ENCODE assay signal across 16 cellular contexts in the genomic region with DNA sequence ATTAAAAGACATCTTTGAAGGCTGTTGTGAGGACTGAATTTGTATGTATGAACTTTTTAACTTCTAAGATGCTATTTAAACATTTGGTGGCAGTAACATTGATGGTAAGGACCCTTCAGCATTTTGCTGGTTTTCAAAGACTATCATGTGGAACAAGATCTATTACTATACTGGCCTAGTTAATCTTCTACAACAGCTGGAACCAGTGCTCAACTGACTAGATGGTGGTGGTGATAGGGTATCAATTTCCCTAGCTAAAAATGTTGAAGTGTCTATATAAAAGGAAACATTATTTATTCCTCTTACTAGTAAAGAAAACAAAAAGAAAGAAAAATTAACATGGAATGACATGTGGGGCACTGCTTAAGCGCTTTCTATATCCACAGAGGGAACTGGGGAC.
"Had no signal": no experiment of that assay in that cellular context is flagged by ENCODE, and none has a peak within 500 bp of the region (broad histone marks: within the 10 kb centered on the region; RNA-seq: fewer than 3 reads in every experiment).

No MANE protein-coding gene starts in this region.

- DNase-seq: cortex of kidney; effector memory CD8-positive, alpha-beta T cell; hypothalamus; left ventricle myocardium superior; lower lobe of right lung; right lobe of liver; small intestine; stimulated activated CD4-positive, alpha-beta T cell treated with anti-CD3 and anti-CD28 coated beads, Interleukin-12 subunit alpha, Interleukin-12 subunit beta, amount 100 ng/mL, for 4 hours; stimulated activated CD4-positive, alpha-beta T cell treated with anti-CD3 and anti-CD28 coated beads, Interleukin-1b, Interleukin-23, amount 100 ng/mL, for 48 hours; stimulated activated CD4-positive, alpha-beta T cell treated with anti-CD3 and anti-CD28 coated beads, Interleukin-4, amount 100 ng/mL, for 1 hour; stimulated activated CD8-positive, alpha-beta memory T cell treated with anti-CD3 and anti-CD28 coated beads, Interleukin-4, amount 100 ng/mL, for 48 hours; stimulated activated naive CD4-positive, alpha-beta T cell; stimulated activated naive CD8-positive, alpha-beta T cell treated with anti-CD3 and anti-CD28 coated beads, Interleukin-15, amount 100 ng/mL, for 72 hours; transverse colon; upper lobe of right lung; uterus had no signal
